Comparison of ENCODE assay signal across 23 cellular contexts in the genomic region with DNA sequence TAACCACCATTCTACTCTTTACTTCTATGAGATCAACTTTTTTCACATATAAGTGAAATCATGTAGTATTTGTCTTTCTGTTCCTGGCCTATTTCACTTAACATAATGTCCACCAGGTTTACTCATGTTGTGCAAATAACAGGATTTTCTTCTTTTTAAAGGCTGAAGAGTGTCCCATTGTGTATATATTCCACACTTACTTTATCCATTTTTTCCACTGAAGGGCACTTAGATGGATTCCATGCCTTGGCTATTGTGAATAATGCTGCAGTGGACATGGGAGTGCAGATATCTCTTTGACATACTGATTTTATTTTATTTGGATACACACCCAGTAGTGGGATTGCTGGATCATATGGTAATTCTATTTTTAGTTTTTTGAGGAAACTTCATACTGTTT.
"Had no signal": no experiment of that assay in that cellular context is flagged by ENCODE, and none has a peak within 500 bp of the region (broad histone marks: within the 10 kb centered on the region; RNA-seq: fewer than 3 reads in every experiment).

No MANE protein-coding gene starts in this region.

- H3K4me2 ChIP-seq: smooth muscle cell had no signal

- FAIRE-seq: islet of Langerhans, TTC549 had no signal

- H3K4me3 ChIP-seq: cardiac muscle cell, heart left ventricle, mucosa of descending colon, smooth muscle cell, testis, uterus had no signal

- H3K27ac ChIP-seq: cardiac muscle cell, heart left ventricle, testis, uterus, WERI-Rb-1 had no signal

- H3K27me3 ChIP-seq: cardiac muscle cell, heart left ventricle, testis, uterus had no signal

- ATAC-seq: activated T-cell treated with anti-CD3 and anti-CD28 coated beads, Interleukin-2, amount 50 U/mL, for 4 hours; heart left ventricle; left colon; mucosa of descending colon; sciatic nerve had no signal

- H3K9me3 ChIP-seq: heart left ventricle, mucosa of descending colon, testis, uterus had no signal

- H3K4me1 ChIP-seq: testis, uterus had no signal

- H3K36me3 ChIP-seq: cardiac muscle cell, heart left ventricle, uterus, WERI-Rb-1 had no signal

- DNase-seq: activated CD4-positive, alpha-beta T cell treated with anti-CD3 and anti-CD28 coated beads for 1 hour; activated CD8-positive, alpha-beta memory T cell treated with anti-CD3 and anti-CD28 coated beads, Interleukin-2, amount 50 U/mL, for 48 hours; activated naive CD4-positive, alpha-beta T cell treated with Interleukin-2 at 50 U/mL for 16 hours; activated naive CD8-positive, alpha-beta T cell treated with anti-CD3 and anti-CD28 coated beads for 36 hours; activated T-cell treated with anti-CD3 and anti-CD28 coated beads, Interleukin-2, amount 50 U/mL, for 4 hours; effector CD4-positive, alpha-beta T cell; heart left ventricle; left colon; mesendoderm; mucosa of descending colon; nephron progenitor cell; stimulated activated CD4-positive, alpha-beta T cell treated with anti-CD3 and anti-CD28 coated beads, Interleukin-15, amount 100 ng/mL, for 24 hours; stimulated activated naive CD4-positive, alpha-beta T cell; T-helper 1 cell; testis; trophoblast cell; uterus; WERI-Rb-1 had no signal
